25 cellular contexts compared by ENCODE assay signal in genomic region chr12:98478606-98479005, GRCh38.
"Had no signal": no experiment of that assay in that cellular context is flagged by ENCODE, and none has a peak within 500 bp of the region (broad histone marks: within the 10 kb centered on the region; RNA-seq: fewer than 3 reads in every experiment).

No MANE protein-coding gene starts in this region.

- H3K27me3 ChIP-seq: SJSA1 had no signal

- FAIRE-seq: HTR-8/SVneo, K562 had no signal

- DNase-seq: Kasumi-1, MM.1S, NCI-H1092 treated with DMSO at 0.1 percent for 48 hours, NCI-H1436, NCI-H187, NCI-H2029, NCI-H2081 treated with DMSO at 0.1 percent for 48 hours, NCI-H2171, NCI-H226, NCI-H446, NCI-H510A, NCI-H524 treated with DMSO at 0.1 percent for 48 hours, NCI-H69, NCI-H774, PC-3, Right ventricle myocardium superior, SIG-M5 had no signal

- H3K9ac ChIP-seq: KMS-11 had no signal

- H3K4me3 ChIP-seq: K562, SJSA1, SK-N-MC had no signal

- H3K36me3 ChIP-seq: SJSA1 had no signal

- ATAC-seq: K562, Panc1, PC-3 had no signal

- H3K27ac ChIP-seq: HL-60, KMS-11, RWPE1, SJSA1, SK-N-MC had no signal

- H3K9me3 ChIP-seq: SJSA1 had no signal

- H3K4me2 ChIP-seq: KMS-11 had no signal
